14 cellular contexts compared by ENCODE assay signal in the genomic region with DNA sequence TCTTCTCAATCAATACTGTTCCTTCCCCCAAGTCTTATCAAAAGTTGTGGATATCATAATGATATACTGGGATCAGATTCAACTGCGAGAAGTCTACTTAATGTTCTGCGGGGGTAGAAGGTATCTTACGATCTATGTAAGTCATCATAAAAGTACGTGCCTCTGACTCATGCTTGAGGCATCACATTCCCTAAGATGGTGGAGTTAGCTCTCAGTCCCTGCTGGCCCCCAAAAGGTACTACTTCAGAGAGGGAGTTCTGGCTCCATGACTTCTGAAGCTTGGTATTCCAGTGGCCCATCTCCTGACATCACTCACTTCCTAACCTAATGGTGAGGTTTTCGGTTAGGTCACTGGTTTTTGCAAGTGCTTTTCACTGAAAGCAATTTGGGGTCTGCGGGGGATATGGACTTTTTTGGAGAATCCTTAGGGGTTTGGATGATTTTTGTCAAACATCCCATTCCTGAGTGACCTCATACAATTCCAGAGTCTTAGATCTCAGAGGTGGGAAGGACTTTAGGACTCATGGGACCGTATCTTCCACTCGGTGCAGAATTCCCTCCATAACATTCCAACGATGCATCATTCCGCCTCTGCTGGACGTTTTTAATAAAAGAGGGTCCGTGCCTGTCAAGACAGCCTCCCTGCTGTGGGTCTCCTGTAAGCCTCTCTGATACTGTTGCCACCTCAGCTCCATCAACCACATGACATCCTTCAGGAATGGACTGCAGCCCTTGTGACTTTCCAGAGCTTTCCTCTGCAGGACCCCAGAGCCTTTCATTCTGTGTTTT.
DNase-seq lines count a peak whose midpoint lies in the region; FAIRE-seq and TF ChIP-seq lines count a peak whose summit lies in the region.
"Had no signal": no experiment of that assay in that cellular context is flagged by ENCODE, and none has a peak within 500 bp of the region (broad histone marks: within the 10 kb centered on the region; RNA-seq: fewer than 3 reads in every experiment).

No MANE protein-coding gene starts in this region.

- intact Hi-C loops in breast epithelium (cut with DNase I; ENCODE audit: low total_unique reads) = loop anchor here (5.0 kb wide), 1 partner anchor 227 kb away; no protein-coding TSS in a partner anchor

- peak; percentile 98 for FAIRE-seq in HTR-8/SVneo (lab: Jason Lieb, UNC)
- FAIRE-seq: GM19239 had no signal

- H3K27ac ChIP-seq in breast epithelium = peak overlapping the region in 1 of 2 donors; percentile 25

- TF ChIP-seq POLR2A in breast epithelium (IDR thresholded peaks at IDR 0.05) = no peak

- H3K27me3 ChIP-seq in breast epithelium = no peaks in the 10 kb centered on the region

- H3K4me3 ChIP-seq in breast epithelium = no peak overlapping the region

- peaks cover 0 to 5% of the 10 kb centered on the region in 2 donors for H3K4me1 ChIP-seq in breast epithelium

- H3K36me3 ChIP-seq in breast epithelium = no peaks in the 10 kb centered on the region

- TF ChIP-seq CTCF in breast epithelium (IDR thresholded peaks at IDR 0.05) = peak in 2 of 3 donors; percentile 19 to 25

- no peaks in the 10 kb centered on the region for H3K9me3 ChIP-seq in breast epithelium

- peak; percentile 65 for DNase-seq in AG08396 (ENCODE audit: low spot score)
- peak; percentile 95 for DNase-seq in HTR-8/SVneo (ENCODE audit: insufficient read length, low spot score)
- DNase-seq in breast epithelium (ENCODE audit: low spot score in 2 of 2) = no peak
- DNase-seq in kidney tubule cell (ENCODE audit: low spot score) = peak; percentile 68
- DNase-seq in NCI-H748 treated with DMSO at 0.1 percent for 48 hours (lab: John Stamatoyannopoulos, UW) = no peak
- no peak for DNase-seq in stimulated activated CD4-positive, alpha-beta T cell treated with anti-CD3 and anti-CD28 coated beads, Interleukin-15, amount 100 ng/mL, for 24 hours
- no peak for DNase-seq in COLO668 (lab: John Stamatoyannopoulos, UW; ENCODE audit: unreplicated experiment)
- DNase-seq in activated naive CD4-positive, alpha-beta T cell treated with anti-CD3 and anti-CD28 coated beads, Interleukin-2, amount 50 U/mL, for 16 hours = no peak
- DNase-seq: activated naive CD8-positive, alpha-beta T cell treated with anti-CD3 and anti-CD28 coated beads, Interleukin-2, amount 50 U/mL, for 24 hours; CD4-positive, alpha-beta memory T cell; immature natural killer cell; NCI-H69; T-helper 17 cell had no signal

Comparison
In these comparisons a context has a peak if more than half of its experiments do, and no peak if none do; other contexts are left out.
1. DNase-seq: peak in AG08396 (single experiment), HTR-8/SVneo (single experiment) and kidney tubule cell (single experiment); none in breast epithelium (0 of 2), NCI-H748 treated with DMSO at 0.1 percent for 48 hours (single experiment), stimulated activated CD4-positive, alpha-beta T cell treated with anti-CD3 and anti-CD28 coated beads, Interleukin-15, amount 100 ng/mL, for 24 hours (single experiment), COLO668 (single experiment) and activated naive CD4-positive, alpha-beta T cell treated with anti-CD3 and anti-CD28 coated beads, Interleukin-2, amount 50 U/mL, for 16 hours (single experiment).